8 cellular contexts compared by ENCODE assay signal in the genomic region with DNA sequence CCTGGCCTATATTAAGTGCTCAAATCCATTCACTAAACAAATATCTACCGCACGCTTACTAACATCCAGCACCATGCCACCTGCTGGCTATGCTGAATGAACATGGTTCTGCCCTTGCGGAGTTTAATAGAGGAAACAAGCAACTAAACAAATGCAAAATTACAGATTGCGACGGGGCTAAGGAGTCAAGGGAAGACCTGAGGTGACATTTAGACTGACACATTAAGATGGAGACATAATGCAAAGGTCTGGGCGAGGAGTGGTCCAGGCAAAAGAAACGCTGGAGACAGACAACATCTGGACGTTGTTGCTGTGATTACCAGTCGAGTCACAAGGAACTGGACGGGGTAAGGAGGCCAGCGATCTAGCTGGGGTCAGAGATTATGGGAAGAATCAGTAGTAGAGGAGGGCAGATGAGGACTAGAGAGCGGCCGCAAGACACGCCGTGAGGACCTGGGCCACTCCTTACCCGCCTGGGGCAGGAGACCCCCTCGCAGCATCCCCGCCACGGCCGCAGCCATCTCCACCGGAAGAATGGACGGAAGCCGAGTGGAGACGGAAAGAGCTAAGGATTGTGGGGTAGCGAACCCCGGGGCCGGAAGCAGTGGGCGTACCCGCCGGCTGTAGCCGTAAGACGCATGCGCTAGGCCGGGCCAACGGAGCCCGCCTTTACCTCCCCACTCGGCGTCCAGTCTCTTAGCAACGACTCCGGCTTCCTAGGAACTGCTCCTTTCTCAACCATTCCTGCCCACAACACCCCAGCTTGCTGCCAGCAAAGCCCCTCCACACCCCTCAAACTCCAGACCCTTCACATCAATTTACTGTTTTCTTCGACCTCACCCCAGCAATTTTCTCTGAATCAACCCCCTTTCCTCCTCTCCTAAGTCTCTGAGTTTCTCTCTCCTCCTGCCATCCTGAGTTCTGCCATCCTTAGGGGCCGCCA. TPM values are rescaled to one million over a fixed set of nuclear protein-coding genes. Genes with fewer than 3 reads are reported as not detected.
A peak's percentile ranks its signal among the peaks of the same experiment; 100 is the strongest.
DNase-seq lines count a peak whose midpoint lies in the region; ATAC-seq, FAIRE-seq and TF ChIP-seq lines count a peak whose summit lies in the region.

LRRC46 (plus strand) TSS at position 680 of the 943 bp plus-strand sequence. CDS start 320 bp downstream, outside the sequence.
MRPL10 (minus strand) TSS at position 551 of the 943 bp plus-strand sequence; CDS start at position 521, 30 bp downstream.

- H3K9me1 ChIP-seq in endothelial cell of umbilical vein (replicated peaks; ENCODE audit: control insufficient read depth, extremely low read depth, insufficient read depth, low read length): no peaks in the 10 kb centered on the region

- H3K36me3 ChIP-seq in HUES6 (ENCODE audit: control insufficient read depth, insufficient read depth, low read length) (peaks cover 30% of the 10 kb centered on the region), NT2/D1 (ENCODE audit: insufficient read depth, insufficient read length, low read length) (peaks cover 49% of the 10 kb centered on the region), endothelial cell of umbilical vein (ENCODE audit: control insufficient read depth in 2 of 2, extremely low read depth in 1 of 2, insufficient read depth in 2 of 2, low read length in 2 of 2) (peaks cover 4 to 17% of the 10 kb centered on the region in 2 experiments)

- POLR2A ChIA-PET in endothelial cell of umbilical vein (lab: Charles Lee): interaction anchor here (1.2 kb wide), 2 partner anchors 9 kb away, joined by 3 to 5 read pairs; partner anchors contain the start of gene OSBPL7

- intact Hi-C loops in endothelial cell of umbilical vein (cut with micrococcal nuclease): loop anchor here (1.0 to 2.0 kb wide), 2 partner anchors 10 to 54 kb away; partner anchors contain the start of gene OSBPL7

- H3K4me1 ChIP-seq in HUES6 (ENCODE audit: control insufficient read depth, insufficient read depth, low read length) (peaks cover 6% of the 10 kb centered on the region; the same call in 1 of the 2 replicates), NT2/D1 (ENCODE audit: insufficient read depth, insufficient read length) (no peaks in the 10 kb centered on the region), endothelial cell of umbilical vein (ENCODE audit: control insufficient read depth, extremely low read depth, insufficient read depth, low read length) (peaks cover 28% of the 10 kb centered on the region)

- DNase-seq in D721Med (ENCODE audit: insufficient read length, low spot score) (peak; percentile 98), NT2/D1 (ENCODE audit: low read depth, low spot score) (peak; percentile 75), endothelial cell of umbilical vein (ENCODE audit: low read depth, low spot score) (peak; percentile 95), midbrain (lab: John Stamatoyannopoulos, UW) (peak; percentile 94)
- DNase-seq in activated CD8-positive, alpha-beta memory T cell treated with anti-CD3 and anti-CD28 coated beads, Interleukin-2, amount 50 U/mL, for 24 hours (ENCODE audit: extremely low read depth): peak; percentile 83
- DNase-seq in stimulated activated CD8-positive, alpha-beta memory T cell treated with anti-CD3 and anti-CD28 coated beads, Interleukin-15, amount 100 ng/mL, for 48 hours (ENCODE audit: low read depth in 2 of 2): peak; percentile 90 to 91

- TSS peak; percentile 83 for BruUV-seq in endothelial cell of umbilical vein (replicated peaks; lab: Mats Ljungman, UMichigan)

- H3K4me3 ChIP-seq in HUES6 (ENCODE audit: low read depth, low read length): peak within 1 kb of the TSS; percentile 96
- peak within 1 kb of the TSS; percentile 100 for H3K4me3 ChIP-seq in NT2/D1 (ENCODE audit: insufficient read length, low read depth)
- peak within 1 kb of the TSS; percentile 58 to 78 (median 71) for H3K4me3 ChIP-seq in endothelial cell of umbilical vein (replicated peaks in 1 of 3; ENCODE audit: insufficient read depth in 1 of 3, low read depth in 1 of 3, low read length in 3 of 3)

- H2AFZ ChIP-seq in endothelial cell of umbilical vein (ENCODE audit: low read depth, low read length): peak within 1 kb of the TSS; percentile 81

- TF ChIP-seq POLR2A in endothelial cell of umbilical vein (IDR thresholded peaks at IDR 0.05; ENCODE audit: low read depth, low read length): peak; percentile 99

- TF ChIP-seq CTCF in D721Med (IDR thresholded peaks at IDR 0.05; ENCODE audit: insufficient read depth, missing control alignments) (peak; percentile 17), endothelial cell of umbilical vein (IDR thresholded peaks at IDR 0.05; ENCODE audit: extremely low read depth in 1 of 2, insufficient read depth in 1 of 2, low read depth in 1 of 2, low read length in 2 of 2) (peak; percentile 35 to 38)

- FAIRE-seq in D721Med (lab: Jason Lieb, UNC) (no peak), endothelial cell of umbilical vein (lab: Jason Lieb, UNC) (peak; percentile 97)

- dilution Hi-C loops in endothelial cell of umbilical vein (cut with MboI; ENCODE audit: extremely low pct_ligation_motif_present, low sequenced_read_pairs): no loop called here

- peak within 1 kb of the TSS; percentile 41; the same call in 1 of the 2 replicates for H3K27ac ChIP-seq in HUES6 (ENCODE audit: low read depth, low read length)
- peak within 1 kb of the TSS; percentile 45 for H3K27ac ChIP-seq in endothelial cell of umbilical vein (ENCODE audit: insufficient read depth, low read depth, low read length)

- ATAC-seq in GM21390 (IDR thresholded peaks at IDR 0.05; ENCODE audit: unreplicated experiment): peak; percentile 83

- H3K27me3 ChIP-seq in HUES6 (ENCODE audit: control insufficient read depth, insufficient read depth, low read length) (no peaks in the 10 kb centered on the region), NT2/D1 (ENCODE audit: insufficient read depth, insufficient read length) (no peaks in the 10 kb centered on the region), endothelial cell of umbilical vein (ENCODE audit: control insufficient read depth in 2 of 2, insufficient read depth in 2 of 2, low read length in 2 of 2) (no peaks in the 10 kb centered on the region)

- H3K79me2 ChIP-seq in endothelial cell of umbilical vein (ENCODE audit: control insufficient read depth, insufficient read depth, low read length): peaks cover 14% of the 10 kb centered on the region

- CTCF ChIA-PET in endothelial cell of umbilical vein (lab: Charles Lee): interaction anchor here (0.6 to 1.7 kb wide), 12 partner anchors 9 to 167 kb away, joined by 3 to 22 read pairs (median 4); partner anchors contain the start of genes OSBPL7, PNPO and SCRN2

- H3K9ac ChIP-seq in HUES6 (ENCODE audit: low read length) (peak within 1 kb of the TSS; percentile 92), NT2/D1 (ENCODE audit: insufficient read length, low read depth) (peak within 1 kb of the TSS; percentile 98), endothelial cell of umbilical vein (replicated peaks; ENCODE audit: extremely low read depth, insufficient read depth, low read length) (peak within 1 kb of the TSS; percentile 74)

- no peaks in the 10 kb centered on the region for H4K20me1 ChIP-seq in endothelial cell of umbilical vein (replicated peaks; ENCODE audit: control insufficient read depth, extremely low read depth, insufficient read depth, low read length)

- H3K4me2 ChIP-seq in endothelial cell of umbilical vein (ENCODE audit: insufficient read depth, low read length): peak within 1 kb of the TSS; percentile 90

- H3K9me3 ChIP-seq in HUES6 (ENCODE audit: control insufficient read depth, insufficient read depth, low read depth, low read length) (no peaks in the 10 kb centered on the region), NT2/D1 (ENCODE audit: insufficient read depth, low read length) (no peaks in the 10 kb centered on the region), endothelial cell of umbilical vein (replicated peaks; ENCODE audit: control insufficient read depth, insufficient read depth, low read length) (no peaks in the 10 kb centered on the region)

TF ChIP-seq in endothelial cell of umbilical vein, 7 proteins besides CTCF, POLR2A, EP300 and RAD21:
- TF ChIP-seq POLR2AphosphoS5 (IDR thresholded peaks at IDR 0.05; ENCODE audit: insufficient read depth, low read depth, low read length): peak; percentile 99
- peak; percentile 61 for TF ChIP-seq MYC (IDR thresholded peaks at IDR 0.05; ENCODE audit: low read depth, low read length)
- TF ChIP-seq FOS (IDR thresholded peaks at IDR 0.05; ENCODE audit: borderline replicate concordance, insufficient read depth, low read length): no peak
- no peak for TF ChIP-seq EZH2 (IDR thresholded peaks at IDR 0.05; ENCODE audit: borderline replicate concordance, low read depth, low read length, severe bottlenecking)
- TF ChIP-seq, protein P1, sequence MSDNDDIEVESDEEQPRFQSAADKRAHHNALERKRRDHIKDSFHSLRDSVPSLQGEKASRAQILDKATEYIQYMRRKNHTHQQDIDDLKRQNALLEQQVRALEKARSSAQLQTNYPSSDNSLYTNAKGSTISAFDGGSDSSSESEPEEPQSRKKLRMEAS (IDR thresholded peaks at IDR 0.05; ENCODE audit: insufficient read depth, insufficient read length): no peak

RNA-seq across cellular contexts. Expression of gene LRRC46, which starts in this region (rescaled TPM):
- 0.42 TPM in 1 of 2 replicates, not detected in the other for total RNA-seq in endothelial cell of umbilical vein
- polyA plus RNA-seq in endothelial cell of umbilical vein: 0.13 and 0.36 TPM in 2 replicates
- 0.10 and 0.16 TPM in 2 replicates for polyA plus RNA-seq in endothelial cell of umbilical vein (2011; cell fraction: cytosol; rRNA removed)
- polyA plus RNA-seq in endothelial cell of umbilical vein (2011; cell fraction: nucleus; rRNA removed): 0.38 and 0.56 TPM in 2 replicates
- polyA plus RNA-seq in endothelial cell of umbilical vein (2012): 0.27 and 0.74 TPM in 2 replicates
- polyA minus RNA-seq in endothelial cell of umbilical vein: 0.53 TPM in 1 of 2 replicates, not detected in the other
- polyA minus RNA-seq in endothelial cell of umbilical vein (2011; cell fraction: cytosol; rRNA and poly(A)+ RNA removed): not detected
- polyA minus RNA-seq in endothelial cell of umbilical vein (2011; cell fraction: nucleus; rRNA and poly(A)+ RNA removed): not detected in 2 replicates

RNA-seq across cellular contexts. Expression of gene MRPL10, which starts in this region (rescaled TPM):
- total RNA-seq in endothelial cell of umbilical vein: 38.5 and 43.4 TPM in 2 replicates
- polyA plus RNA-seq in endothelial cell of umbilical vein: 84.0 and 88.1 TPM in 2 replicates
- 61.7 and 64.3 TPM in 2 replicates for polyA plus RNA-seq in endothelial cell of umbilical vein (2011; cell fraction: cytosol; rRNA removed)
- 28.5 and 31.6 TPM in 2 replicates for polyA plus RNA-seq in endothelial cell of umbilical vein (2011; cell fraction: nucleus; rRNA removed)
- polyA plus RNA-seq in endothelial cell of umbilical vein (2012): 45.5 and 51.0 TPM in 2 replicates
- polyA minus RNA-seq in endothelial cell of umbilical vein: 64.0 and 68.7 TPM in 2 replicates
- 83.4 TPM for polyA minus RNA-seq in endothelial cell of umbilical vein (2011; cell fraction: cytosol; rRNA and poly(A)+ RNA removed)
- polyA minus RNA-seq in endothelial cell of umbilical vein (2011; cell fraction: nucleus; rRNA and poly(A)+ RNA removed): 8.4 and 12.2 TPM in 2 replicates

Comparison
In these comparisons a context has a peak if more than half of its experiments do, and no peak if none do; other contexts are left out.
1. Peak in every context shown above with its lines: DNase-seq, ATAC-seq, H3K4me3 ChIP-seq and H3K27ac ChIP-seq.